In genomic region chr6:109297719-109298118, GRCh38 we compare ENCODE assay signal across 30 cellular contexts.
DNase-seq lines count a peak whose midpoint lies in the region; ATAC-seq, FAIRE-seq and TF ChIP-seq lines count a peak whose summit lies in the region.
"Had no signal": no experiment of that assay in that cellular context is flagged by ENCODE, and none has a peak within 500 bp of the region (broad histone marks: within the 10 kb centered on the region; RNA-seq: fewer than 3 reads in every experiment).

No MANE protein-coding gene starts in this region.

- no peaks in the 10 kb centered on the region for H3F3A ChIP-seq in GM23338 (replicated peaks; ENCODE audit: low read depth)

- no peaks in the 10 kb centered on the region for H3K9me3 Mint-ChIP-seq in GM23338
- H3K9me3 Mint-ChIP-seq: activated B cell treated with CpG ODN at 0.5 μM for 24 hours; activated naive CD4-positive, alpha-beta T cell treated with anti-CD3 and anti-CD28 coated beads, Interleukin-2, amount 50 U/mL, for 72 hours; activated T-helper 17 cell treated with anti-CD3 and anti-CD28 coated beads, Interleukin-2, amount 50 U/mL, for 72 hours; CD8-positive, alpha-beta memory T cell; naive thymus-derived CD8-positive, alpha-beta T cell; stimulated activated naive CD8-positive, alpha-beta T cell treated with anti-CD3 and anti-CD28 coated beads, Interleukin-15, Interleukin-2, amounts not matched to agents 100 ng/mL and 50 ng/mL, for 24 hours had no signal

- WGBS in hepatocyte (ENCODE audit: low lambda C conversion rate, missing lambda C conversion rate) = 38% methylated on average over 5 of the region's 5 CpGs
- WGBS in sigmoid colon, 2 donors = 30 to 44% methylated on average over 5 of the region's 5 CpGs

- H3K27me3 ChIP-seq in GM23338 (ENCODE audit: insufficient read depth) (no peaks in the 10 kb centered on the region), hepatocyte (no peaks in the 10 kb centered on the region), sigmoid colon (no peaks in the 10 kb centered on the region)
- H3K27me3 ChIP-seq: ovary, right lobe of liver had no signal

- H2AFZ ChIP-seq in GM23338 (peak overlapping the region; percentile 89; the same call in 1 of the 2 replicates), OCI-LY7 (ENCODE audit: low read length) (0 out of 2 replicates have a peak overlapping the region, but pooled peaks have one; percentile 26), hepatocyte (peak overlapping the region; percentile 16)

- H3K4me3 ChIP-seq in GM23338 (no peak overlapping the region), OCI-LY7 (ENCODE audit: low read depth, low read length, poor library complexity, severe bottlenecking) (no peak overlapping the region), hepatocyte (no peak overlapping the region), sigmoid colon (no peak overlapping the region)
- H3K4me3 ChIP-seq: ovary, right lobe of liver had no signal

- BruUV-seq in OCI-LY7 (replicated peaks; lab: Mats Ljungman, UMichigan) = no TSS peak

- H3K9me3 ChIP-seq in OCI-LY7 (ENCODE audit: low read length) (no peaks in the 10 kb centered on the region), hepatocyte (ENCODE audit: low read depth) (no peaks in the 10 kb centered on the region), sigmoid colon (no peaks in the 10 kb centered on the region)
- H3K9me3 ChIP-seq: ovary, right lobe of liver had no signal

- H3K4me1 ChIP-seq in GM23338 (ENCODE audit: insufficient read depth) (no peaks in the 10 kb centered on the region; the same call in 1 of the 2 replicates), OCI-LY7 (ENCODE audit: insufficient read depth, low read length, poor library complexity, severe bottlenecking) (peaks cover 11% of the 10 kb centered on the region), hepatocyte (ENCODE audit: insufficient read depth) (peaks cover 26% of the 10 kb centered on the region), sigmoid colon (peaks cover 0 to 61% (median 37%) of the 10 kb centered on the region in 4 donors)

- H3K79me2 ChIP-seq in GM23338 (replicated peaks; ENCODE audit: insufficient read depth) (no peaks in the 10 kb centered on the region), OCI-LY7 (ENCODE audit: insufficient read depth, low read depth, low read length) (no peaks in the 10 kb centered on the region), hepatocyte (no peaks in the 10 kb centered on the region)

- H3K36me3 ChIP-seq in GM23338 (ENCODE audit: insufficient read depth) (no peaks in the 10 kb centered on the region), OCI-LY7 (ENCODE audit: insufficient read depth, low read length) (no peaks in the 10 kb centered on the region), hepatocyte (replicated peaks; ENCODE audit: insufficient read depth, low read depth) (no peaks in the 10 kb centered on the region), sigmoid colon (no peaks in the 10 kb centered on the region)
- H3K36me3 ChIP-seq: ovary, right lobe of liver had no signal

- H3K9me2 ChIP-seq in GM23338 (ENCODE audit: insufficient read depth) (no peaks in the 10 kb centered on the region), OCI-LY7 (ENCODE audit: insufficient read depth, low read length) (no peaks in the 10 kb centered on the region), hepatocyte (replicated peaks; ENCODE audit: insufficient read depth) (no peaks in the 10 kb centered on the region)

- H3K27ac ChIP-seq in GM23338 (ENCODE audit: low read depth) (no peak overlapping the region), OCI-LY7 (ENCODE audit: low read depth, low read length, poor library complexity, severe bottlenecking) (no peak overlapping the region), hepatocyte (peak overlapping the region; percentile 80), sigmoid colon (peak overlapping the region; percentile 52 to 85 (median 84))
- H3K27ac ChIP-seq: ovary, right lobe of liver had no signal

- H3K4me2 ChIP-seq in GM23338 (peak overlapping the region; percentile 44; the same call in 1 of the 2 replicates), OCI-LY7 (ENCODE audit: low read length) (no peak overlapping the region), hepatocyte (no peak overlapping the region)

- TF ChIP-seq CTCF in GM23338 (conservative IDR thresholded peaks at IDR 0.05; ENCODE audit: low read depth in 2 of 2) (no peak), OCI-LY7 (conservative IDR thresholded peaks at IDR 0.05; ENCODE audit: low read length) (no peak), hepatocyte (IDR thresholded peaks at IDR 0.05; ENCODE audit: poor library complexity) (no peak), sigmoid colon (IDR thresholded peaks at IDR 0.05) (no peak)

- H3K4me1 Mint-ChIP-seq in GM23338 = peaks cover 40% of the 10 kb centered on the region
- H3K4me1 Mint-ChIP-seq: activated T-helper 17 cell treated with anti-CD3 and anti-CD28 coated beads, Interleukin-2, amount 50 U/mL, for 72 hours; CD8-positive, alpha-beta memory T cell had no signal

- H3K4me3 Mint-ChIP-seq in GM23338 = no peak overlapping the region
- H3K4me3 Mint-ChIP-seq: activated B cell treated with CpG ODN at 0.5 μM for 24 hours; activated T-helper 17 cell treated with anti-CD3 and anti-CD28 coated beads, Interleukin-2, amount 50 U/mL, for 72 hours; CD8-positive, alpha-beta memory T cell; naive thymus-derived CD8-positive, alpha-beta T cell; stimulated activated naive CD8-positive, alpha-beta T cell treated with anti-CD3 and anti-CD28 coated beads, Interleukin-15, Interleukin-2, amounts not matched to agents 100 ng/mL and 50 ng/mL, for 24 hours had no signal

- H3K36me3 Mint-ChIP-seq in GM23338 (ENCODE audit: low read depth) = no peaks in the 10 kb centered on the region
- H3K36me3 Mint-ChIP-seq: activated naive CD4-positive, alpha-beta T cell treated with anti-CD3 and anti-CD28 coated beads, Interleukin-2, amount 50 U/mL, for 72 hours; CD8-positive, alpha-beta memory T cell; naive thymus-derived CD8-positive, alpha-beta T cell had no signal

- ATAC-seq in GM23338 = no peak
- ATAC-seq: activated naive CD4-positive, alpha-beta T cell treated with anti-CD3 and anti-CD28 coated beads, Interleukin-2, amount 50 U/mL, for 72 hours; activated T-helper 17 cell treated with anti-CD3 and anti-CD28 coated beads, Interleukin-2, amount 50 U/mL, for 72 hours; naive thymus-derived CD8-positive, alpha-beta T cell had no signal

- H3K27ac Mint-ChIP-seq in GM23338 = no peak overlapping the region
- H3K27ac Mint-ChIP-seq: activated B cell treated with CpG ODN at 0.5 μM for 24 hours; activated naive CD4-positive, alpha-beta T cell treated with anti-CD3 and anti-CD28 coated beads, Interleukin-2, amount 50 U/mL, for 72 hours; activated T-helper 17 cell treated with anti-CD3 and anti-CD28 coated beads, Interleukin-2, amount 50 U/mL, for 72 hours; CD8-positive, alpha-beta memory T cell; stimulated activated naive CD8-positive, alpha-beta T cell treated with anti-CD3 and anti-CD28 coated beads, Interleukin-15, Interleukin-2, amounts not matched to agents 100 ng/mL and 50 ng/mL, for 24 hours had no signal

- no peak for TF ChIP-seq EP300 in sigmoid colon (IDR thresholded peaks at IDR 0.05)

- POLR2A ChIA-PET in OCI-LY7 (lab: Charles Lee) = interaction anchor here (0.5 to 0.7 kb wide), 2 partner anchors 65 to 218 kb away, joined by 3 to 5 read pairs; no protein-coding TSS in a partner anchor

- TF ChIP-seq POLR2A in sigmoid colon (IDR thresholded peaks at IDR 0.05) = no peak
- no peak for TF ChIP-seq POLR2A in H54 (IDR thresholded peaks at IDR 0.05; ENCODE audit: low read depth, low read length)

- DNase-seq in GM23338 (ENCODE audit: low spot score) (no peak), OCI-LY7 (ENCODE audit: low spot score) (no peak), hepatocyte (ENCODE audit: low spot score) (no peak), sigmoid colon (no peak), AG08396 (ENCODE audit: low spot score) (no peak), GM19240 (ENCODE audit: insufficient read length, low spot score) (no peak), H54 (ENCODE audit: insufficient read length, low spot score) (no peak)
- DNase-seq: activated B cell treated with CpG ODN at 0.5 μM for 24 hours; activated CD8-positive, alpha-beta memory T cell treated with anti-CD3 and anti-CD28 coated beads, Interleukin-2, amount 50 U/mL, for 48 hours; CD8-positive, alpha-beta memory T cell; cerebellar nuclear complex; effector CD4-positive, alpha-beta T cell; foreskin fibroblast; H7; Kasumi-1; left colon; mesenchymal stem cell; naive thymus-derived CD8-positive, alpha-beta T cell; NCI-H1694 treated with DMSO at 0.1 percent for 48 hours; NCI-H226; NCI-H82; ovary; right lobe of liver; stimulated activated CD4-positive, alpha-beta T cell treated with anti-CD3 and anti-CD28 coated beads, Interleukin-15, amount 100 ng/mL, for 24 hours; T-helper 9 cell; trophoblast cell had no signal

- CTCF ChIA-PET in OCI-LY7 (lab: Charles Lee; ENCODE audit: unreplicated experiment) = no interaction called here

- peaks cover 7% of the 10 kb centered on the region for H3K27me3 Mint-ChIP-seq in GM23338 (ENCODE audit: insufficient read depth, low read depth, poor library complexity)

- H4K20me1 ChIP-seq in GM23338 (replicated peaks; ENCODE audit: insufficient read depth) (no peaks in the 10 kb centered on the region), OCI-LY7 (ENCODE audit: insufficient read depth, low read length) (no peaks in the 10 kb centered on the region), hepatocyte (ENCODE audit: insufficient read depth, poor library complexity, severe bottlenecking) (no peaks in the 10 kb centered on the region)

- no peak for FAIRE-seq in H54 (lab: Jason Lieb, UNC)
- FAIRE-seq: astrocyte had no signal

- intact Hi-C loops in OCI-LY7 (cut with micrococcal nuclease; ENCODE audit: unreplicated experiment) = no loop called here
- intact Hi-C loops in sigmoid colon (cut with DNase I) = loop anchor here (5.0 kb wide), 1 partner anchor 110 kb away; no protein-coding TSS in a partner anchor

TF ChIP-seq in GM23338, 12 proteins besides CTCF, POLR2A, EP300 and RAD21 (continues in another document):
- TF ChIP-seq ZNF114 (CRISPR knock-in tag; IDR thresholded peaks at IDR 0.05) (no peak), NANOG (IDR thresholded peaks at IDR 0.05; ENCODE audit: borderline replicate concordance) (no peak), JUNB (IDR thresholded peaks at IDR 0.05; ENCODE audit: unreplicated experiment) (no peak)

Comparison
In these comparisons a context has a peak if more than half of its experiments do, and no peak if none do; other contexts are left out.
1. H2AFZ ChIP-seq: peak in every context shown above with its lines; median percentile 89 in GM23338; 26 in OCI-LY7; 16 in hepatocyte.
2. H3K27ac ChIP-seq: peak in hepatocyte (single experiment) and sigmoid colon (4 of 4); none in GM23338 (single experiment) and OCI-LY7 (single experiment).